ENCODE assay signal across 25 cellular contexts in genomic region chr6:144394209-144394608, GRCh38.
DNase-seq lines count a peak whose midpoint lies in the region; ATAC-seq and TF ChIP-seq lines count a peak whose summit lies in the region.
"Had no signal": no experiment of that assay in that cellular context is flagged by ENCODE, and none has a peak within 500 bp of the region (broad histone marks: within the 10 kb centered on the region; RNA-seq: fewer than 3 reads in every experiment).

No MANE protein-coding gene starts in this region.

- no peak overlapping the region for H3K27ac Mint-ChIP-seq in stimulated activated effector memory CD8-positive, alpha-beta T cell treated with anti-CD3 and anti-CD28 coated beads, Interleukin-12 subunit alpha, Interleukin-12 subunit beta, amount 100 ng/mL, for 72 hours
- H3K27ac Mint-ChIP-seq: activated naive CD4-positive, alpha-beta T cell treated with anti-CD3 and anti-CD28 coated beads for 36 hours; activated T-cell treated with anti-CD3 and anti-CD28 coated beads, Interleukin-2, amount 50 U/mL, for 24 hours had no signal

- no peak for DNase-seq in activated T-cell treated with anti-CD3 and anti-CD28 coated beads, Interleukin-2, amount 50 U/mL, for 4 hours
- no peak for DNase-seq in activated T-cell treated with anti-CD3 and anti-CD28 coated beads, Interleukin-2, amount 50 U/mL, for 1 hour
- DNase-seq in LHCN-M2 (ENCODE audit: low read depth), result peak; percentile 53
- peak; percentile 68 for DNase-seq in astrocyte of the cerebellum (ENCODE audit: low read depth)
- no peak for DNase-seq in stimulated activated effector memory CD8-positive, alpha-beta T cell treated with anti-CD3 and anti-CD28 coated beads, Interleukin-12 subunit alpha, Interleukin-12 subunit beta, amount 100 ng/mL, for 72 hours (ENCODE audit: low spot score in 2 of 2)
- DNase-seq in stimulated activated CD4-positive, alpha-beta T cell treated with anti-CD3 and anti-CD28 coated beads, Interleukin-4, amount 100 ng/mL, for 1 hour, result no peak
- no peak for DNase-seq in hippocampal formation (lab: John Stamatoyannopoulos, UW)
- DNase-seq in ACHN, result no peak
- DNase-seq: activated CD4-positive, alpha-beta T cell treated with anti-CD3 and anti-CD28 coated beads for 48 hours; activated naive CD4-positive, alpha-beta T cell treated with anti-CD3 and anti-CD28 coated beads for 36 hours; activated T-cell treated with anti-CD3 and anti-CD28 coated beads, Interleukin-2, amount 50 U/mL, for 24 hours; CD8-positive, alpha-beta T cell; colonic mucosa; effector CD4-positive, alpha-beta T cell; GOT3; KG1; mammary epithelial cell; NCI-H1436; NCI-H2081; NCI-H69; ovary; SHP77; thyroid gland had no signal

- H3K9me3 Mint-ChIP-seq in activated T-cell treated with anti-CD3 and anti-CD28 coated beads, Interleukin-2, amount 50 U/mL, for 4 hours, result peaks cover 18% of the 10 kb centered on the region
- H3K9me3 Mint-ChIP-seq in stimulated activated effector memory CD8-positive, alpha-beta T cell treated with anti-CD3 and anti-CD28 coated beads, Interleukin-12 subunit alpha, Interleukin-12 subunit beta, amount 100 ng/mL, for 72 hours, result peaks cover 12% of the 10 kb centered on the region

- H3K4me1 Mint-ChIP-seq in activated T-cell treated with anti-CD3 and anti-CD28 coated beads, Interleukin-2, amount 50 U/mL, for 4 hours (ENCODE audit: low read depth), result peaks cover 50% of the 10 kb centered on the region
- H3K4me1 Mint-ChIP-seq in stimulated activated effector memory CD8-positive, alpha-beta T cell treated with anti-CD3 and anti-CD28 coated beads, Interleukin-12 subunit alpha, Interleukin-12 subunit beta, amount 100 ng/mL, for 72 hours, result peaks cover 35% of the 10 kb centered on the region
- H3K4me1 Mint-ChIP-seq: neural crest cell had no signal

- no peak overlapping the region for H3K4me3 ChIP-seq in astrocyte of the cerebellum (ENCODE audit: low read depth, low read length)
- H3K4me3 ChIP-seq: colonic mucosa, ovary, thyroid gland, vagina had no signal

- no peak overlapping the region for H3K4me3 Mint-ChIP-seq in activated T-cell treated with anti-CD3 and anti-CD28 coated beads, Interleukin-2, amount 50 U/mL, for 4 hours
- H3K4me3 Mint-ChIP-seq in stimulated activated effector memory CD8-positive, alpha-beta T cell treated with anti-CD3 and anti-CD28 coated beads, Interleukin-12 subunit alpha, Interleukin-12 subunit beta, amount 100 ng/mL, for 72 hours, result no peak overlapping the region
- H3K4me3 Mint-ChIP-seq: activated naive CD4-positive, alpha-beta T cell treated with anti-CD3 and anti-CD28 coated beads for 36 hours; activated T-cell treated with anti-CD3 and anti-CD28 coated beads, Interleukin-2, amount 50 U/mL, for 24 hours; CD8-positive, alpha-beta T cell; neural crest cell had no signal

- TF ChIP-seq CTCF in astrocyte of the cerebellum (IDR thresholded peaks at IDR 0.05; ENCODE audit: low read depth, low read length, missing control alignments), result no peak

- no peaks in the 10 kb centered on the region for H3K27me3 Mint-ChIP-seq in activated T-cell treated with anti-CD3 and anti-CD28 coated beads, Interleukin-2, amount 50 U/mL, for 4 hours (ENCODE audit: low read depth)
- H3K27me3 Mint-ChIP-seq: activated T-cell treated with anti-CD3 and anti-CD28 coated beads, Interleukin-2, amount 50 U/mL, for 24 hours had no signal

- peak; percentile 80 to 85 for ATAC-seq in activated T-cell treated with anti-CD3 and anti-CD28 coated beads, Interleukin-2, amount 50 U/mL, for 4 hours
- ATAC-seq in stimulated activated effector memory CD8-positive, alpha-beta T cell treated with anti-CD3 and anti-CD28 coated beads, Interleukin-12 subunit alpha, Interleukin-12 subunit beta, amount 100 ng/mL, for 72 hours, result peak; percentile 66
- ATAC-seq: CD8-positive, alpha-beta T cell had no signal

- H3K36me3 Mint-ChIP-seq in activated T-cell treated with anti-CD3 and anti-CD28 coated beads, Interleukin-2, amount 50 U/mL, for 4 hours (ENCODE audit: insufficient read depth), result peaks cover 34% of the 10 kb centered on the region
- H3K36me3 Mint-ChIP-seq in stimulated activated effector memory CD8-positive, alpha-beta T cell treated with anti-CD3 and anti-CD28 coated beads, Interleukin-12 subunit alpha, Interleukin-12 subunit beta, amount 100 ng/mL, for 72 hours, result no peaks in the 10 kb centered on the region

- in situ Hi-C loops in astrocyte of the cerebellum (cut with HindIII; ENCODE audit: low sequenced_read_pairs), result no loop called here
- in situ Hi-C loops in ACHN (cut with HindIII; ENCODE audit: low pct_ligation_motif_present, low pct_unique_long_range_greater_than_20kb, low sequenced_read_pairs), result no loop called here

Comparison
In these comparisons a context has a peak if more than half of its experiments do, and no peak if none do; other contexts are left out.
1. DNase-seq: peak in LHCN-M2 (single experiment) and astrocyte of the cerebellum (single experiment); none in activated T-cell treated with anti-CD3 and anti-CD28 coated beads, Interleukin-2, amount 50 U/mL, for 4 hours (single experiment), activated T-cell treated with anti-CD3 and anti-CD28 coated beads, Interleukin-2, amount 50 U/mL, for 1 hour (single experiment), stimulated activated effector memory CD8-positive, alpha-beta T cell treated with anti-CD3 and anti-CD28 coated beads, Interleukin-12 subunit alpha, Interleukin-12 subunit beta, amount 100 ng/mL, for 72 hours (0 of 2), stimulated activated CD4-positive, alpha-beta T cell treated with anti-CD3 and anti-CD28 coated beads, Interleukin-4, amount 100 ng/mL, for 1 hour (single experiment), hippocampal formation (0 of 2) and ACHN (single experiment).